In the genomic region with DNA sequence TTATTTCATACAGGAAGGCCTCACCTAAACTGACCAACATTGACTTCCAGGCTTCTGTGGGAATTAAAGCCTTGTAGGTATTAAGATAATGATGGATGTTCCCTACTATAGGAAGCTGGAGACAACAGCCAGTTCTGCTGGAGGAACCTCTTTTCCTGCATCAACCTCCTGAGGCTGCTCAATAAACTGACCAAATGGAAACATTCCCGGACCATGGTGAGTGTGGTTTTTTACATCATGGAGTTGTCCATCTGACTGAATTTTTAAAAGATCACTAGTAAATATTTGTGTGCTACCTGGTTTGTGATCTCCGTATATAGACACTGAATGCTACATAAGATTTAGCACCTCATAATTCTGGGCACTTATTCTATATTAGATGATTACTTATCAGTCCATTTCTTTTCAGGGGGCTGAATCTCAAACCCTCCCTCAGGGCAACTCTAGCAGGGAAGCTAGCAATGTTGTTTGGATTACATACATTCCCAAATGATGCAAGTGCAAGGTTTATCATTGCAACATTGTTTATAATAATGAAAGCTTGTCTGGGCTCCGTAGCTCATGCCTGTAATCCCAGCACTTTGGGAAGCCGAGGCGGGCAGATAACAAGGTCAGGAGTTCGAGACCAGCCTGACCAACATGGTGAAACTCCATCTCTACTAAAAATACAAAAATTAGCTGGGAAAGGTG, we compare ENCODE assay signal across 20 cellular contexts. TPM values are rescaled to one million over a fixed set of nuclear protein-coding genes. Genes with fewer than 3 reads are reported as not detected.
A peak's percentile ranks its signal among the peaks of the same experiment; 100 is the strongest.
DNase-seq lines count a peak whose midpoint lies in the region; ATAC-seq and TF ChIP-seq lines count a peak whose summit lies in the region.
"Had no signal": no experiment of that assay in that cellular context is flagged by ENCODE, and none has a peak within 500 bp of the region (broad histone marks: within the 10 kb centered on the region; RNA-seq: fewer than 3 reads in every experiment).

No MANE protein-coding gene starts in this region.

- TF ChIP-seq CTCF in fibroblast of villous mesenchyme (IDR thresholded peaks at IDR 0.05; ENCODE audit: insufficient read depth, low read depth, low read length) (no peak), upper lobe of right lung (IDR thresholded peaks at IDR 0.05) (no peak)

- no peaks in the 10 kb centered on the region for H3K27me3 ChIP-seq in adipocyte (replicated peaks; ENCODE audit: control insufficient read depth, insufficient read depth, low read length)
- H3K27me3 ChIP-seq in upper lobe of right lung = no peaks in the 10 kb centered on the region
- H3K27me3 ChIP-seq: BE2C had no signal

- H3K36me3 ChIP-seq in adipocyte (ENCODE audit: control insufficient read depth, insufficient read depth, low read length, severe bottlenecking) (no peaks in the 10 kb centered on the region), upper lobe of right lung (no peaks in the 10 kb centered on the region)
- H3K36me3 ChIP-seq: BE2C had no signal

- H3K9ac ChIP-seq in adipocyte (ENCODE audit: low read length) = no peak overlapping the region
- H3K9ac ChIP-seq: GM23248 had no signal

- H3K4me1 ChIP-seq in adipocyte (ENCODE audit: control insufficient read depth, insufficient read depth, low read length) (no peaks in the 10 kb centered on the region), upper lobe of right lung (no peaks in the 10 kb centered on the region)
- H3K4me1 ChIP-seq: BE2C, HAP-1 had no signal

- intact Hi-C loops in upper lobe of right lung (cut with DNase I) = no loop called here

- no peak overlapping the region for H3K4me3 ChIP-seq in adipocyte (ENCODE audit: low read length)
- H3K4me3 ChIP-seq in fibroblast of villous mesenchyme (ENCODE audit: low read depth, low read length) = no peak overlapping the region
- H3K4me3 ChIP-seq in upper lobe of right lung = no peak overlapping the region
- H3K4me3 ChIP-seq: GM23248, HAP-1, K562 had no signal

- no peak overlapping the region for H3K27ac ChIP-seq in upper lobe of right lung
- H3K27ac ChIP-seq: GM23248, HL-60 had no signal

- DNase-seq in ELR (ENCODE audit: low read depth) (peak; percentile 36), adipocyte (ENCODE audit: low read depth) (peak; percentile 53), fibroblast of villous mesenchyme (ENCODE audit: low read depth) (peak; percentile 81), iPS-NIHi7 (ENCODE audit: extremely low spot score) (no peak), upper lobe of right lung (no peak)
- DNase-seq: BE2C; C1 segment of cervical spinal cord; CD4-positive, CD25-positive, alpha-beta regulatory T cell; CD8-positive, alpha-beta memory T cell; COR-L47; DMS 273 treated with DMSO at 0.1 percent for 48 hours; DMS53; DND-41; GF-D8; GM23248 had no signal

- H3K9me3 ChIP-seq in adipocyte (ENCODE audit: control insufficient read depth, low read length) (no peaks in the 10 kb centered on the region), upper lobe of right lung (no peaks in the 10 kb centered on the region)
- H3K9me3 ChIP-seq: BE2C, HAP-1 had no signal

- no peak for ATAC-seq in upper lobe of right lung
- ATAC-seq in GM21515 (IDR thresholded peaks at IDR 0.05; ENCODE audit: unreplicated experiment) = no peak
- no peak for ATAC-seq in GM18502 (IDR thresholded peaks at IDR 0.05; ENCODE audit: poor library complexity, unreplicated experiment)
- ATAC-seq: K562 had no signal

RNA-seq across cellular contexts. Expression of a gene that starts 21.5 kb away (rescaled TPM):
- total RNA-seq in fibroblast of villous mesenchyme (not detected in 2 replicates), upper lobe of right lung (not detected)
- total RNA-seq: CD4-positive, CD25-positive, alpha-beta regulatory T cell; GM23248 had no signal

RNA-seq across cellular contexts. Expression of a gene that starts 46.6 kb away (rescaled TPM):
- 2.9 and 3.0 TPM in 2 replicates for total RNA-seq in fibroblast of villous mesenchyme
- total RNA-seq in upper lobe of right lung = 1.3 TPM

Comparison
In these comparisons a context has a peak if more than half of its experiments do, and no peak if none do; other contexts are left out.
1. DNase-seq: peak in ELR (single experiment), adipocyte (single experiment) and fibroblast of villous mesenchyme (single experiment); none in iPS-NIHi7 (single experiment) and upper lobe of right lung (single experiment).